In genomic region chr10:123878666-123879311, GRCh38 we compare ENCODE assay signal across 28 cellular contexts.
DNase-seq lines count a peak whose midpoint lies in the region; ATAC-seq and TF ChIP-seq lines count a peak whose summit lies in the region.
"Had no signal": no experiment of that assay in that cellular context is flagged by ENCODE, and none has a peak within 500 bp of the region (broad histone marks: within the 10 kb centered on the region; RNA-seq: fewer than 3 reads in every experiment).

No MANE protein-coding gene starts in this region.

- H3K27ac Mint-ChIP-seq in T-helper 2 cell treated with Interferon-gamma antibody and Interleukin-4, amounts not matched to agents 5 μg/mL and 100 μg/mL, for 36 hours = no peak overlapping the region
- H3K27ac Mint-ChIP-seq: activated CD4-positive, alpha-beta T cell treated with anti-CD3 and anti-CD28 coated beads for 36 hours; activated CD8-positive, alpha-beta T cell treated with anti-CD3 and anti-CD28 coated beads, Interleukin-2, amount 10 ng/mL, durations not matched to agents 7 days and 5 days; activated naive CD8-positive, alpha-beta T cell treated with anti-CD3 and anti-CD28 coated beads for 36 hours; B cell; H9; stimulated activated naive CD8-positive, alpha-beta T cell treated with anti-CD3 and anti-CD28 coated beads, Interleukin-15, Interleukin-2, amounts not matched to agents 100 ng/mL and 50 ng/mL, for 24 hours; T-helper 17 cell had no signal

- H3K4me1 Mint-ChIP-seq in T-helper 2 cell treated with Interferon-gamma antibody and Interleukin-4, amounts not matched to agents 5 μg/mL and 100 μg/mL, for 36 hours (ENCODE audit: low read depth) = no peaks in the 10 kb centered on the region
- H3K4me1 Mint-ChIP-seq: activated CD4-positive, alpha-beta T cell treated with anti-CD3 and anti-CD28 coated beads for 36 hours; activated naive CD8-positive, alpha-beta T cell treated with anti-CD3 and anti-CD28 coated beads for 36 hours; B cell; CD8-positive, alpha-beta memory T cell; neural progenitor cell had no signal

- H3K9me3 ChIP-seq in muscle layer of duodenum (ENCODE audit: control insufficient read depth in 1 of 2, low read length in 2 of 2) (no peaks in the 10 kb centered on the region), stomach smooth muscle (ENCODE audit: control insufficient read depth in 2 of 2, low read length in 2 of 2) (no peaks in the 10 kb centered on the region)
- H3K9me3 ChIP-seq: SK-N-SH, tibial artery had no signal

- ATAC-seq in HG03039 (IDR thresholded peaks at IDR 0.05; ENCODE audit: unreplicated experiment) = no peak
- ATAC-seq: activated CD4-positive, alpha-beta T cell treated with anti-CD3 and anti-CD28 coated beads for 36 hours; activated CD8-positive, alpha-beta T cell treated with anti-CD3 and anti-CD28 coated beads, Interleukin-2, amount 10 ng/mL, durations not matched to agents 7 days and 5 days; T-helper 17 cell had no signal

- peak; percentile 34 for DNase-seq in activated effector memory CD4-positive, alpha-beta T cell treated with anti-CD3 and anti-CD28 coated beads, Interleukin-2, amount 50 U/mL, for 16 hours
- DNase-seq in activated effector memory CD4-positive, alpha-beta T cell treated with Interleukin-2 at 50 U/mL for 16 hours = no peak
- DNase-seq in coronary artery (ENCODE audit: low spot score) (peak; percentile 55), kidney glomerular epithelial cell (lab: John Stamatoyannopoulos, UW) (no peak)
- no peak for DNase-seq in T-helper 2 cell treated with Interferon-gamma antibody and Interleukin-4, amounts not matched to agents 5 μg/mL and 100 μg/mL, for 36 hours (ENCODE audit: low spot score)
- DNase-seq: activated CD4-positive, alpha-beta T cell treated with anti-CD3 and anti-CD28 coated beads for 36 hours; activated CD8-positive, alpha-beta T cell treated with anti-CD3 and anti-CD28 coated beads, Interleukin-2, amount 10 ng/mL, durations not matched to agents 7 days and 5 days; activated naive CD8-positive, alpha-beta T cell treated with anti-CD3 and anti-CD28 coated beads for 36 hours; activated T-cell treated with anti-CD3 and anti-CD28 coated beads for 4 hours; CD8-positive, alpha-beta memory T cell; central memory CD4-positive, alpha-beta T cell; H9; head of caudate nucleus; NCI-H1436 treated with DMSO at 0.1 percent for 48 hours; NCI-H446; NCI-H774; posterior cingulate gyrus; SK-N-SH; T-helper 17 cell; tibial artery had no signal

- no peak for TF ChIP-seq CTCF in coronary artery (IDR thresholded peaks at IDR 0.05)

- no peak overlapping the region for H3K4me3 ChIP-seq in coronary artery
- no peak overlapping the region for H3K4me3 ChIP-seq in muscle layer of duodenum (ENCODE audit: low read depth in 1 of 2, low read length in 2 of 2)
- peak overlapping the region in 1 of 2 donors; percentile 4 for H3K4me3 ChIP-seq in stomach smooth muscle (ENCODE audit: low read length in 2 of 2)
- H3K4me3 ChIP-seq: dorsolateral prefrontal cortex, neural progenitor cell, tibial artery had no signal

- no peaks in the 10 kb centered on the region for H3K9me3 Mint-ChIP-seq in T-helper 2 cell treated with Interferon-gamma antibody and Interleukin-4, amounts not matched to agents 5 μg/mL and 100 μg/mL, for 36 hours
- H3K9me3 Mint-ChIP-seq: activated naive CD8-positive, alpha-beta T cell treated with anti-CD3 and anti-CD28 coated beads for 36 hours; stimulated activated naive CD8-positive, alpha-beta T cell treated with anti-CD3 and anti-CD28 coated beads, Interleukin-15, Interleukin-2, amounts not matched to agents 100 ng/mL and 50 ng/mL, for 24 hours had no signal

- no peaks in the 10 kb centered on the region for H3K36me3 Mint-ChIP-seq in T-helper 2 cell treated with Interferon-gamma antibody and Interleukin-4, amounts not matched to agents 5 μg/mL and 100 μg/mL, for 36 hours (ENCODE audit: low read depth)
- H3K36me3 Mint-ChIP-seq: activated naive CD8-positive, alpha-beta T cell treated with anti-CD3 and anti-CD28 coated beads for 36 hours; neural progenitor cell had no signal

- H3K27me3 ChIP-seq in muscle layer of duodenum (ENCODE audit: low read depth, low read length) (no peaks in the 10 kb centered on the region), stomach smooth muscle (ENCODE audit: control insufficient read depth in 1 of 2, insufficient read depth in 2 of 2, low read length in 2 of 2) (no peaks in the 10 kb centered on the region)
- H3K27me3 ChIP-seq: dorsolateral prefrontal cortex, neural progenitor cell, tibial artery had no signal

- H3K27ac ChIP-seq in coronary artery (peak overlapping the region in 1 of 2 donors; percentile 42), muscle layer of duodenum (ENCODE audit: low read length) (peak overlapping the region; percentile 39), stomach smooth muscle (ENCODE audit: low read length) (peak overlapping the region; percentile 2)
- H3K27ac ChIP-seq: 22Rv1, dorsolateral prefrontal cortex, neural progenitor cell had no signal

- peaks cover 3 to 5% of the 10 kb centered on the region in 2 donors for H3K36me3 ChIP-seq in muscle layer of duodenum (ENCODE audit: control insufficient read depth in 1 of 2, insufficient read depth in 2 of 2, low read length in 2 of 2)
- H3K36me3 ChIP-seq in stomach smooth muscle (ENCODE audit: control insufficient read depth in 2 of 2, insufficient read depth in 2 of 2, low read length in 2 of 2) = peaks cover 20 to 22% of the 10 kb centered on the region in 2 donors
- H3K36me3 ChIP-seq: neural progenitor cell had no signal

- no peak overlapping the region for H3K4me3 Mint-ChIP-seq in T-helper 2 cell treated with Interferon-gamma antibody and Interleukin-4, amounts not matched to agents 5 μg/mL and 100 μg/mL, for 36 hours
- H3K4me3 Mint-ChIP-seq: activated CD4-positive, alpha-beta T cell treated with anti-CD3 and anti-CD28 coated beads for 36 hours; activated CD8-positive, alpha-beta T cell treated with anti-CD3 and anti-CD28 coated beads, Interleukin-2, amount 10 ng/mL, durations not matched to agents 7 days and 5 days; activated naive CD8-positive, alpha-beta T cell treated with anti-CD3 and anti-CD28 coated beads for 36 hours; B cell; CD8-positive, alpha-beta memory T cell; H9; neural progenitor cell; stimulated activated naive CD8-positive, alpha-beta T cell treated with anti-CD3 and anti-CD28 coated beads, Interleukin-15, Interleukin-2, amounts not matched to agents 100 ng/mL and 50 ng/mL, for 24 hours; T-helper 17 cell had no signal

- peaks cover 0 to 17% of the 10 kb centered on the region in 2 donors for H3K4me1 ChIP-seq in muscle layer of duodenum (ENCODE audit: control insufficient read depth in 1 of 2, insufficient read depth in 2 of 2, low read length in 2 of 2)
- peaks cover 48% of the 10 kb centered on the region for H3K4me1 ChIP-seq in stomach smooth muscle (ENCODE audit: control insufficient read depth, insufficient read depth, low read length)
- H3K4me1 ChIP-seq: neural progenitor cell had no signal

- no peak overlapping the region for H3K9ac ChIP-seq in stomach smooth muscle (ENCODE audit: low read length in 2 of 2)
- H3K9ac ChIP-seq: neural progenitor cell, SK-N-SH had no signal

- H3K27me3 Mint-ChIP-seq in T-helper 2 cell treated with Interferon-gamma antibody and Interleukin-4, amounts not matched to agents 5 μg/mL and 100 μg/mL, for 36 hours (ENCODE audit: low read depth) = no peaks in the 10 kb centered on the region
- H3K27me3 Mint-ChIP-seq: activated CD4-positive, alpha-beta T cell treated with anti-CD3 and anti-CD28 coated beads for 36 hours; activated naive CD8-positive, alpha-beta T cell treated with anti-CD3 and anti-CD28 coated beads for 36 hours; B cell had no signal

Comparison
In these comparisons a context has a peak if more than half of its experiments do, and no peak if none do; other contexts are left out.
1. DNase-seq: peak in activated effector memory CD4-positive, alpha-beta T cell treated with anti-CD3 and anti-CD28 coated beads, Interleukin-2, amount 50 U/mL, for 16 hours (single experiment) and coronary artery (single experiment); none in activated effector memory CD4-positive, alpha-beta T cell treated with Interleukin-2 at 50 U/mL for 16 hours (single experiment), kidney glomerular epithelial cell (single experiment) and T-helper 2 cell treated with Interferon-gamma antibody and Interleukin-4, amounts not matched to agents 5 μg/mL and 100 μg/mL, for 36 hours (single experiment).